Comparison of ENCODE assay signal across 8 cellular contexts in the genomic region with DNA sequence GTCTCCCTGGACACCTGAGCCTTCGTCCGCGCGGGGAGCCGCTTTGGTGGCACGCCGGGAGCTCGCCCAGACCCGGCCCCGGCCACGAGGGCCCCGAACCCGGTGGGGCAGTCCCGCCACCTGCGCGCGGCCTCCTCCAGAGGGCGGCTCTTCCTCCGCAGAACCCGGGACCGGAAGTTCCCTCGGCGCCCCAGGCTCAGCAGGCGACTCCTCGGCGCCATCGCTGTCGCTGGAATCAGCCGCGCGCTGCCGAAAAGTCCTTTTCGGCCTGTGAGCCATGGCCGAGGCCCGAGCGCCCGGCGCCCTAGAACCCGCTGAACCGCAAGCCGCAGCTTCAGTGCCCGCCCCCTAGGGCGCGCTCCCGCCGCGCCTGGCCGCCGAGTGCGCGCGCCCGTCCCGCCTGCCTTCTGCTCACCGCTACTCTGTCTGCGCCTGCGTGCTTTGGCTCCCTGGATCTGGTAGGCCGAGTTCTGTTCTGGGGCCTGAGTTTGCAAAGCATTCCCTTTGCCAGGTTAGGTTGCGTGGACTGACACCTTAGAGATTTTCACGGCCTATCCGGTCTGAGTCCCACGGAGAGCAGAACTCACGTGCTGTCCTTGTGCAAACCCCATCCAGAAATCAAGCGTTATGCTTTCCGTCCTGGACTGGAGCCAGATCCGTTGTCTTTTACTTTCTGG. TPM values are rescaled to one million over a fixed set of nuclear protein-coding genes. Genes with fewer than 3 reads are reported as not detected.
A peak's percentile ranks its signal among the peaks of the same experiment; 100 is the strongest.
DNase-seq lines count a peak whose midpoint lies in the region; ATAC-seq and TF ChIP-seq lines count a peak whose summit lies in the region.

A gene (minus strand): TSS at position 339 of the 677 bp plus-strand sequence. CDS start 60 bp downstream, at position 279.

- no peaks in the 10 kb centered on the region for H3K36me3 ChIP-seq in kidney epithelial cell (ENCODE audit: control insufficient read depth, insufficient read depth, low read length)

- no peaks in the 10 kb centered on the region for H3K27me3 ChIP-seq in kidney epithelial cell (ENCODE audit: control insufficient read depth, insufficient read depth, low read length)

- ATAC-seq in GM19025 (IDR thresholded peaks at IDR 0.05; ENCODE audit: low read depth, unreplicated experiment) = peak; percentile 95
- peak; percentile 94 for ATAC-seq in HG03342 (IDR thresholded peaks at IDR 0.05; ENCODE audit: unreplicated experiment)

- peak within 1 kb of the TSS; percentile 62 for H3K4me3 ChIP-seq in kidney epithelial cell (ENCODE audit: low read depth, low read length)

- TF ChIP-seq CTCF in kidney epithelial cell (IDR thresholded peaks at IDR 0.05; ENCODE audit: insufficient read depth, low read length, poor library complexity, severe bottlenecking) = peak; percentile 22

- DNase-seq in AG20443 (ENCODE audit: low spot score) (peak; percentile 98), NCI-H345 treated with DMSO at 0.1 percent for 48 hours (lab: John Stamatoyannopoulos, UW; ENCODE audit: unreplicated experiment) (peak; percentile 88), cerebellum (ENCODE audit: low spot score) (peak; percentile 88), kidney epithelial cell (ENCODE audit: low read depth) (peak; percentile 52)
- DNase-seq in activated CD4-positive, CD25-positive, alpha-beta regulatory T cell treated with anti-CD3 and anti-CD28 coated beads, Interleukin-2, amount 50 U/mL, for 72 hours = peak; percentile 90
- DNase-seq in stimulated activated CD4-positive, alpha-beta T cell treated with anti-CD3 and anti-CD28 coated beads, Interleukin-1b, Interleukin-23, amount 100 ng/mL, for 1 hour (ENCODE audit: low read depth in 2 of 2) = peak; percentile 52 to 64

RNA-seq across cellular contexts. Expression of the gene that starts here (rescaled TPM):
- total RNA-seq in cerebellum (22.0 TPM), kidney epithelial cell (19.2 and 19.8 TPM in 2 replicates)

Comparison
In these comparisons a context has a peak if more than half of its experiments do, and no peak if none do; other contexts are left out.
1. Peak in every context shown above with its lines: DNase-seq, ATAC-seq and H3K4me3 ChIP-seq.